Comparison of ENCODE assay signal across 8 cellular contexts in the genomic region with DNA sequence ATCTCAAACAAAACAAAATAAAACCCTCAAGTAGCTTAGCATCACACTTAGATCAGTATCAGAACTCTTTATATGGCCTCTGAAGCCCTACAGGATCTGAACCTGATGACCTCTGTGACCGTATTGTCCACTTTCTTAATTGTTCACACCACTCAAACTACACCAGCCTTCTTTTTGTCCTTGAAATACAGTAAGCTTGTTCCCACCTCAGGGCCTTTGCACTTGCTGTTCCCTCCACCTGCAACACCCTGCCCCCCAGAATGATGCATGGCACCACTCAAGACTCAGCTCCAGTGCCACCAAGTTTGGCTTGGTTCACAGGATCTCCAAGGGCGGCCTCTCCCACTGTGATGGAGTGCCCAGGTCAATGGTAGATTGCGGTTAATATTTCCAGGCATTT. TPM values are rescaled to one million over a fixed set of nuclear protein-coding genes. Genes with fewer than 3 reads are reported as not detected.
"Had no signal": no experiment of that assay in that cellular context is flagged by ENCODE, and none has a peak within 500 bp of the region (broad histone marks: within the 10 kb centered on the region; RNA-seq: fewer than 3 reads in every experiment).

No MANE protein-coding gene starts in this region.

- H3K27ac ChIP-seq: HL-60, KMS-11 had no signal

- H3K4me1 Mint-ChIP-seq: IgD-negative memory B cell had no signal

- DNase-seq: IMR-90, KBM-7, KG1 had no signal

- ATAC-seq: HepG2 had no signal

- H3K9me3 Mint-ChIP-seq: IgD-negative memory B cell had no signal

- H3K36me3 Mint-ChIP-seq: IgD-negative memory B cell had no signal

- FAIRE-seq: HepG2, HTR-8/SVneo had no signal

- H3K9ac ChIP-seq: KMS-11 had no signal

- H3K4me2 ChIP-seq: KMS-11 had no signal

RNA-seq across cellular contexts. Expression of gene CPNE5, which starts 25.7 kb away (rescaled TPM):
- total RNA-seq: HepG2, IMR-90 had no signal
